ENCODE assay signal across 1 cellular context in the genomic region with DNA sequence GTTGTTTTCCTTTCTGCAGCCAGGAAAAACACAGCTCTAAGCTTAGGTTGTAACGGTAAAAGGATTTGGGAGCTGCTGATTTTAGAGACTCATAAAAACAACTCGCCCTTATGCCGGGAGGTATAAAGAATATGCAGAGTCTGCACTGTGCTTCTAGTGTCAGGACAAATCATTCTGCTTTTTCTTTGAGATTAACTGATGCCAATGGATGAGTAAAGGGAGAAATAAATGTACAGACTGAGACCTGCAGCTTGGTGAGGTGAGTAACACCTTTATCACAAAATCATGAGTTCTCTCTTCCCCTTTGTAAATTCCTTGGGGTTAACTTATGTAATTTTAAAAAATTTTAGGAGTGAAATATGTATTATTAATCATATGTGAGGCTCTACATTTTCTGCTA.
TF ChIP-seq lines count a peak whose summit lies in the region.

No MANE protein-coding gene starts in this region.

TF ChIP-seq in HCT116, 20 proteins besides CTCF, POLR2A, EP300 and RAD21 (continued from another document):
- TF ChIP-seq, protein P1, sequence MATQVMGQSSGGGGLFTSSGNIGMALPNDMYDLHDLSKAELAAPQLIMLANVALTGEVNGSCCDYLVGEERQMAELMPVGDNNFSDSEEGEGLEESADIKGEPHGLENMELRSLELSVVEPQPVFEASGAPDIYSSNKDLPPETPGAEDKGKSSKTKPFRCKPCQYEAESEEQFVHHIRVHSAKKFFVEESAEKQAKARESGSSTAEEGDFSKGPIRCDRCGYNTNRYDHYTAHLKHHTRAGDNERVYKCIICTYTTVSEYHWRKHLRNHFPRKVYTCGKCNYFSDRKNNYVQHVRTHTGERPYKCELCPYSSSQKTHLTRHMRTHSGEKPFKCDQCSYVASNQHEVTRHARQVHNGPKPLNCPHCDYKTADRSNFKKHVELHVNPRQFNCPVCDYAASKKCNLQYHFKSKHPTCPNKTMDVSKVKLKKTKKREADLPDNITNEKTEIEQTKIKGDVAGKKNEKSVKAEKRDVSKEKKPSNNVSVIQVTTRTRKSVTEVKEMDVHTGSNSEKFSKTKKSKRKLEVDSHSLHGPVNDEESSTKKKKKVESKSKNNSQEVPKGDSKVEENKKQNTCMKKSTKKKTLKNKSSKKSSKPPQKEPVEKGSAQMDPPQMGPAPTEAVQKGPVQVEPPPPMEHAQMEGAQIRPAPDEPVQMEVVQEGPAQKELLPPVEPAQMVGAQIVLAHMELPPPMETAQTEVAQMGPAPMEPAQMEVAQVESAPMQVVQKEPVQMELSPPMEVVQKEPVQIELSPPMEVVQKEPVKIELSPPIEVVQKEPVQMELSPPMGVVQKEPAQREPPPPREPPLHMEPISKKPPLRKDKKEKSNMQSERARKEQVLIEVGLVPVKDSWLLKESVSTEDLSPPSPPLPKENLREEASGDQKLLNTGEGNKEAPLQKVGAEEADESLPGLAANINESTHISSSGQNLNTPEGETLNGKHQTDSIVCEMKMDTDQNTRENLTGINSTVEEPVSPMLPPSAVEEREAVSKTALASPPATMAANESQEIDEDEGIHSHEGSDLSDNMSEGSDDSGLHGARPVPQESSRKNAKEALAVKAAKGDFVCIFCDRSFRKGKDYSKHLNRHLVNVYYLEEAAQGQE (IDR thresholded peaks at IDR 0.05; ENCODE audit: low read depth): no peak
- TF ChIP-seq ZFX (IDR thresholded peaks at IDR 0.05) (no peak), SP1 (IDR thresholded peaks at IDR 0.05; ENCODE audit: low read depth) (no peak), EGR1 (IDR thresholded peaks at IDR 0.05; ENCODE audit: low read depth) (no peak)
